8 cellular contexts compared by ENCODE assay signal in genomic region chr4:7206856-7207567, GRCh38. TPM values are rescaled to one million over a fixed set of nuclear protein-coding genes. Genes with fewer than 3 reads are reported as not detected.
DNase-seq lines count a peak whose midpoint lies in the region; ATAC-seq, FAIRE-seq and TF ChIP-seq lines count a peak whose summit lies in the region.

No MANE protein-coding gene starts in this region.

- no peaks in the 10 kb centered on the region for H3K36me3 Mint-ChIP-seq in HFFc6 (ENCODE audit: low read depth)
- no peaks in the 10 kb centered on the region for H3K36me3 Mint-ChIP-seq in activated T-helper 1 cell treated with anti-CD3 and anti-CD28 coated beads, Interleukin-12 subunit alpha, Interleukin-12 subunit beta, Interleukin-2, Interleukin-4 antibody, amounts not matched to agents 30 ng/mL and 10 ng/mL and 1 ng/mL, durations not matched to agents 14 hours and 24 hours and 36 hours (ENCODE audit: low read depth)

- FAIRE-seq in bronchial epithelial cell (lab: Jason Lieb, UNC): no peak

- peak; percentile 74 for DNase-seq in HFFc6
- peak; percentile 56 for DNase-seq in bronchial epithelial cell (ENCODE audit: low read depth)
- peak; percentile 49 to 56 for DNase-seq in left colon
- DNase-seq in DMS153 (lab: John Stamatoyannopoulos, UW): no peak
- DNase-seq in activated T-helper 1 cell treated with anti-CD3 and anti-CD28 coated beads, Interleukin-12 subunit alpha, Interleukin-12 subunit beta, Interleukin-2, Interleukin-4 antibody, amounts not matched to agents 30 ng/mL and 10 ng/mL and 1 ng/mL, durations not matched to agents 14 hours and 24 hours and 36 hours (ENCODE audit: low spot score): no peak
- no peak for DNase-seq in NCI-H345 treated with DMSO at 0.1 percent for 48 hours (lab: John Stamatoyannopoulos, UW; ENCODE audit: unreplicated experiment)

- intact Hi-C loops in left colon (cut with DNase I, micrococcal nuclease): no loop called here
- intact Hi-C loops in activated T-helper 1 cell treated with anti-CD3 and anti-CD28 coated beads, Interleukin-12 subunit alpha, Interleukin-12 subunit beta, Interleukin-2, Interleukin-4 antibody, amounts not matched to agents 30 ng/mL and 10 ng/mL and 1 ng/mL, durations not matched to agents 14 hours and 24 hours and 36 hours (cut with micrococcal nuclease): no loop called here

- ATAC-seq in left colon (peak; percentile 50), HG03442 (IDR thresholded peaks at IDR 0.05; ENCODE audit: unreplicated experiment) (no peak)

- peak overlapping the region; percentile 93 for H3K27ac Mint-ChIP-seq in HFFc6
- no peak overlapping the region for H3K27ac Mint-ChIP-seq in activated T-helper 1 cell treated with anti-CD3 and anti-CD28 coated beads, Interleukin-12 subunit alpha, Interleukin-12 subunit beta, Interleukin-2, Interleukin-4 antibody, amounts not matched to agents 30 ng/mL and 10 ng/mL and 1 ng/mL, durations not matched to agents 14 hours and 24 hours and 36 hours

- H3K4me1 Mint-ChIP-seq in HFFc6 (ENCODE audit: low read depth): peaks cover 59% of the 10 kb centered on the region
- H3K4me1 Mint-ChIP-seq in activated T-helper 1 cell treated with anti-CD3 and anti-CD28 coated beads, Interleukin-12 subunit alpha, Interleukin-12 subunit beta, Interleukin-2, Interleukin-4 antibody, amounts not matched to agents 30 ng/mL and 10 ng/mL and 1 ng/mL, durations not matched to agents 14 hours and 24 hours and 36 hours (ENCODE audit: low read depth): no peaks in the 10 kb centered on the region

- peak overlapping the region; percentile 66 for H3K4me3 Mint-ChIP-seq in HFFc6
- no peak overlapping the region for H3K4me3 Mint-ChIP-seq in activated T-helper 1 cell treated with anti-CD3 and anti-CD28 coated beads, Interleukin-12 subunit alpha, Interleukin-12 subunit beta, Interleukin-2, Interleukin-4 antibody, amounts not matched to agents 30 ng/mL and 10 ng/mL and 1 ng/mL, durations not matched to agents 14 hours and 24 hours and 36 hours

- no peaks in the 10 kb centered on the region for H3K9me3 Mint-ChIP-seq in HFFc6
- no peaks in the 10 kb centered on the region for H3K9me3 Mint-ChIP-seq in activated T-helper 1 cell treated with anti-CD3 and anti-CD28 coated beads, Interleukin-12 subunit alpha, Interleukin-12 subunit beta, Interleukin-2, Interleukin-4 antibody, amounts not matched to agents 30 ng/mL and 10 ng/mL and 1 ng/mL, durations not matched to agents 14 hours and 24 hours and 36 hours

- H3K4me1 ChIP-seq in subcutaneous abdominal adipose tissue (ENCODE audit: control insufficient read depth in 5 of 5, insufficient read depth in 5 of 5, low read length in 5 of 5): peaks cover 5 to 53% (median 40%) of the 10 kb centered on the region in 5 donors

- no peaks in the 10 kb centered on the region for H3K36me3 ChIP-seq in bronchial epithelial cell (ENCODE audit: control insufficient read depth, insufficient read depth, low read length)
- H3K36me3 ChIP-seq in subcutaneous abdominal adipose tissue (ENCODE audit: control insufficient read depth in 5 of 5, insufficient read depth in 5 of 5, low read length in 5 of 5): no peaks in the 10 kb centered on the region

- H3K9ac ChIP-seq in subcutaneous abdominal adipose tissue (ENCODE audit: low read length in 5 of 5): no peak overlapping the region

- peak overlapping the region; percentile 57 for H3K27ac ChIP-seq in subcutaneous abdominal adipose tissue (ENCODE audit: low read depth, low read length)

- H3K4me3 ChIP-seq in bronchial epithelial cell (ENCODE audit: low read depth, low read length) (no peak overlapping the region), subcutaneous abdominal adipose tissue (ENCODE audit: low read depth in 1 of 5, low read length in 5 of 5) (no peak overlapping the region)

- no peaks in the 10 kb centered on the region for H3K27me3 ChIP-seq in bronchial epithelial cell (ENCODE audit: control insufficient read depth, insufficient read depth, low read length)
- H3K27me3 ChIP-seq in subcutaneous abdominal adipose tissue (ENCODE audit: control insufficient read depth in 5 of 5, insufficient read depth in 4 of 5, low read length in 5 of 5): peaks cover 0 to 29% (median 5%) of the 10 kb centered on the region in 5 donors

- H3K27me3 Mint-ChIP-seq in HFFc6 (ENCODE audit: insufficient read depth): peaks cover 1% of the 10 kb centered on the region; the same call in 1 of the 2 replicates
- peaks cover 2% of the 10 kb centered on the region for H3K27me3 Mint-ChIP-seq in activated T-helper 1 cell treated with anti-CD3 and anti-CD28 coated beads, Interleukin-12 subunit alpha, Interleukin-12 subunit beta, Interleukin-2, Interleukin-4 antibody, amounts not matched to agents 30 ng/mL and 10 ng/mL and 1 ng/mL, durations not matched to agents 14 hours and 24 hours and 36 hours (ENCODE audit: insufficient read depth)

- no peak for TF ChIP-seq CTCF in HFFc6 (IDR thresholded peaks at IDR 0.05)
- TF ChIP-seq CTCF in bronchial epithelial cell (IDR thresholded peaks at IDR 0.05; ENCODE audit: insufficient read depth, low read length, severe bottlenecking): no peak

- no peaks in the 10 kb centered on the region for H3K9me3 ChIP-seq in subcutaneous abdominal adipose tissue (ENCODE audit: control insufficient read depth in 5 of 5, low read length in 5 of 5)

RNA-seq across cellular contexts. Expression of gene SORCS2, which starts 14.7 kb away (rescaled TPM):
- under 1 TPM in 3 of 6 experiments, not detected in 3; 0.05 to 0.15 (median 0.12) TPM for total RNA-seq in HFFc6 (2021; fragmentation: NEBNext Ultra II Directional; extraction: Animal tissue kit (Norgen Biotek cat#: 25700))
- under 0.01 and 1.0 TPM in 2 replicates for total RNA-seq in bronchial epithelial cell
- total RNA-seq in left colon: under 1 TPM; 0.21 to 0.92 TPM
- not detected in 2 replicates for total RNA-seq in activated T-helper 1 cell treated with anti-CD3 and anti-CD28 coated beads, Interleukin-12 subunit alpha, Interleukin-12 subunit beta, Interleukin-2, Interleukin-4 antibody, amounts not matched to agents 30 ng/mL and 10 ng/mL and 1 ng/mL, durations not matched to agents 14 hours and 24 hours and 36 hours

Comparison
In these comparisons a context has a peak if more than half of its experiments do, and no peak if none do; other contexts are left out.
1. DNase-seq: peak in HFFc6 (single experiment), bronchial epithelial cell (single experiment) and left colon (2 of 2); none in DMS153 (single experiment), activated T-helper 1 cell treated with anti-CD3 and anti-CD28 coated beads, Interleukin-12 subunit alpha, Interleukin-12 subunit beta, Interleukin-2, Interleukin-4 antibody, amounts not matched to agents 30 ng/mL and 10 ng/mL and 1 ng/mL, durations not matched to agents 14 hours and 24 hours and 36 hours (single experiment) and NCI-H345 treated with DMSO at 0.1 percent for 48 hours (single experiment).